22 cellular contexts compared by ENCODE assay signal in genomic region chrX:10006086-10006485, GRCh38. TPM values are rescaled to one million over a fixed set of nuclear protein-coding genes. Genes with fewer than 3 reads are reported as not detected.
DNase-seq lines count a peak whose midpoint lies in the region; ATAC-seq, FAIRE-seq and TF ChIP-seq lines count a peak whose summit lies in the region.
"Had no signal": no experiment of that assay in that cellular context is flagged by ENCODE, and none has a peak within 500 bp of the region (broad histone marks: within the 10 kb centered on the region; RNA-seq: fewer than 3 reads in every experiment).

No MANE protein-coding gene starts in this region.

- H3K4me1 Mint-ChIP-seq in endodermal cell = peaks cover 18% of the 10 kb centered on the region

- peaks cover 61% of the 10 kb centered on the region for H3K9me3 Mint-ChIP-seq in endodermal cell

- H3K27me3 Mint-ChIP-seq in endodermal cell (ENCODE audit: insufficient read depth) = peaks cover 5% of the 10 kb centered on the region
- H3K27me3 Mint-ChIP-seq: CD4-positive, alpha-beta memory T cell had no signal

- H3K9me3 ChIP-seq in HepG2 (ENCODE audit: low read length) (no peaks in the 10 kb centered on the region), right lobe of liver (no peaks in the 10 kb centered on the region), stomach smooth muscle (ENCODE audit: control insufficient read depth in 2 of 2, low read length in 2 of 2) (peaks cover 3 to 4% of the 10 kb centered on the region in 2 donors), endodermal cell (ENCODE audit: control insufficient read depth, low read length) (no peaks in the 10 kb centered on the region)
- H3K9me3 ChIP-seq: BE2C; BLaER1 treated with 17β-estradiol and CSF1 and Interleukin-3, amounts not matched to agents 10 nM and 100 nM had no signal

- no peaks in the 10 kb centered on the region for H3K36me3 ChIP-seq in HepG2 (replicated peaks in 1 of 2; ENCODE audit: control insufficient read depth in 1 of 2, insufficient read depth in 2 of 2, low read length in 2 of 2)
- H3K36me3 ChIP-seq in right lobe of liver = no peaks in the 10 kb centered on the region
- H3K36me3 ChIP-seq in stomach smooth muscle (ENCODE audit: control insufficient read depth in 2 of 2, insufficient read depth in 2 of 2, low read length in 2 of 2) = no peaks in the 10 kb centered on the region
- no peaks in the 10 kb centered on the region for H3K36me3 ChIP-seq in endodermal cell (ENCODE audit: control insufficient read depth, insufficient read depth, low read length)
- H3K36me3 ChIP-seq: BE2C; BLaER1 treated with 17β-estradiol and CSF1 and Interleukin-3, amounts not matched to agents 10 nM and 100 nM had no signal

- CTCF ChIA-PET in HepG2 (lab: Yijun Ruan, JAX; ENCODE audit: low intra/inter-chr PET ratio, low total read pairs) = interaction anchor here (2.5 kb wide), 1 partner anchor 113 kb away, joined by 13 read pairs; no protein-coding TSS in a partner anchor

- FAIRE-seq in HepG2 (lab: Jason Lieb, UNC) = no peak
- FAIRE-seq: A204.1, G401.6, GM12892 had no signal

- H3K27ac Mint-ChIP-seq in endodermal cell = no peak overlapping the region
- H3K27ac Mint-ChIP-seq: CD4-positive, alpha-beta memory T cell; GM23338 had no signal

- peak overlapping the region; percentile 74 for H3K4me2 ChIP-seq in HepG2 (ENCODE audit: low read depth, low read length)
- H3K4me2 ChIP-seq: BLaER1 treated with 17β-estradiol and CSF1 and Interleukin-3, amounts not matched to agents 10 nM and 100 nM; GM23338 had no signal

- H3K4me3 ChIP-seq in HepG2 (replicated peaks in 1 of 3; ENCODE audit: insufficient read depth in 1 of 3, low read depth in 2 of 3, low read length in 3 of 3) (0 out of 6 replicates have a peak overlapping the region, but pooled peaks of 1 of the 3 experiments have one; percentile 33), right lobe of liver (no peak overlapping the region), stomach smooth muscle (ENCODE audit: low read length in 2 of 2) (no peak overlapping the region), endodermal cell (ENCODE audit: low read length) (no peak overlapping the region)
- H3K4me3 ChIP-seq: BLaER1 treated with 17β-estradiol and CSF1 and Interleukin-3, amounts not matched to agents 10 nM and 100 nM; GM23338 had no signal

- BruUV-seq in HepG2 (replicated peaks; lab: Mats Ljungman, UMichigan) = no TSS peak

- H2AFZ ChIP-seq in HepG2 (ENCODE audit: low read length) = no peak overlapping the region
- H2AFZ ChIP-seq: GM23338 had no signal

- no peaks in the 10 kb centered on the region for H4K20me1 ChIP-seq in HepG2 (ENCODE audit: insufficient read depth, low read length)
- H4K20me1 ChIP-seq: BLaER1 treated with 17β-estradiol and CSF1 and Interleukin-3, amounts not matched to agents 10 nM and 100 nM had no signal

- DNase-seq in HepG2 (ENCODE audit: low spot score) (no peak), right lobe of liver (no peak), iris pigment epithelial cell (ENCODE audit: low read depth) (peak; percentile 62), endodermal cell (no peak)
- DNase-seq: ACHN; AML-193; BE2C; CD4-positive, alpha-beta memory T cell; COR-L47; DMS153; DND-41; H9 had no signal

- TF ChIP-seq CTCF in HepG2 (CRISPR knock-in tag; IDR thresholded peaks at IDR 0.05) (no peak), right lobe of liver (IDR thresholded peaks at IDR 0.05) (no peak), endodermal cell (conservative IDR thresholded peaks at IDR 0.05) (no peak)

- POLR2A ChIA-PET in HepG2 (lab: Yijun Ruan, JAX) = no interaction called here

- no peak for TF ChIP-seq EP300 in HepG2 (IDR thresholded peaks at IDR 0.05; ENCODE audit: low read depth in 2 of 2, low read length in 2 of 2)
- TF ChIP-seq EP300 in HepG2 (CRISPR knock-in tag; IDR thresholded peaks at IDR 0.05; ENCODE audit: borderline replicate concordance) = no peak

- WGBS in HepG2 (ENCODE audit: low lambda C conversion rate) = 54% methylated on average over 8 of the region's 8 CpGs
- whole genome bisulfite sequencing in right lobe of liver (ENCODE audit: insufficient coverage, low coverage, low lambda C conversion rate, missing lambda C conversion rate) = 72% methylated on average over 7 of the region's 8 CpGs
- WGBS in endodermal cell (ENCODE audit: insufficient coverage in 1 of 2, insufficient read length in 1 of 2), 2 experiments = 90% methylated on average over 7 of the region's 8 CpGs; no CpG with 5 or more reads in 1 of the 2 experiments

- no peaks in the 10 kb centered on the region for H3K36me3 Mint-ChIP-seq in endodermal cell (ENCODE audit: low read depth)
- H3K36me3 Mint-ChIP-seq: CD4-positive, alpha-beta memory T cell had no signal

- H3K9ac ChIP-seq in HepG2 (ENCODE audit: insufficient read depth, low read depth, low read length) (no peak overlapping the region), stomach smooth muscle (ENCODE audit: low read length in 2 of 2) (no peak overlapping the region), endodermal cell (ENCODE audit: extremely low read depth, low read length, poor library complexity, severe bottlenecking) (no peak overlapping the region)
- H3K9ac ChIP-seq: BLaER1 treated with 17β-estradiol and CSF1 and Interleukin-3, amounts not matched to agents 10 nM and 100 nM had no signal

- in situ Hi-C loops in HepG2 (cut with HindIII; ENCODE audit: extremely low pct_ligation_motif_present, low pct_unique_long_range_greater_than_20kb) = no loop called here

- no peak overlapping the region for H3K4me3 Mint-ChIP-seq in endodermal cell
- H3K4me3 Mint-ChIP-seq: CD4-positive, alpha-beta memory T cell; GM23338; H9 had no signal

- TF ChIP-seq POLR2A in HepG2 (IDR thresholded peaks at IDR 0.05; ENCODE audit: insufficient read depth in 1 of 2, low read depth in 2 of 2, low read length in 2 of 2) = no peak
- TF ChIP-seq POLR2A in right lobe of liver (IDR thresholded peaks at IDR 0.05) = no peak

- no peak overlapping the region for H3K27ac ChIP-seq in HepG2 (ENCODE audit: extremely low read length, insufficient read depth, low read length)
- H3K27ac ChIP-seq in right lobe of liver = no peak overlapping the region
- H3K27ac ChIP-seq in stomach smooth muscle (ENCODE audit: low read length) = peak overlapping the region; percentile 53
- no peak overlapping the region for H3K27ac ChIP-seq in endodermal cell (ENCODE audit: low read depth, low read length)
- H3K27ac ChIP-seq: 22Rv1; BLaER1 treated with 17β-estradiol and CSF1 and Interleukin-3, amounts not matched to agents 10 nM and 100 nM had no signal

- no peaks in the 10 kb centered on the region for H3K27me3 ChIP-seq in HepG2 (ENCODE audit: control insufficient read depth in 1 of 2, insufficient read depth in 2 of 2, low read length in 2 of 2)
- no peaks in the 10 kb centered on the region for H3K27me3 ChIP-seq in right lobe of liver
- H3K27me3 ChIP-seq in stomach smooth muscle (ENCODE audit: control insufficient read depth in 1 of 2, insufficient read depth in 2 of 2, low read length in 2 of 2) = peaks cover 0 to 2% of the 10 kb centered on the region in 2 donors
- H3K27me3 ChIP-seq in endodermal cell (ENCODE audit: control insufficient read depth, insufficient read depth, low read length, poor library complexity, severe bottlenecking) = no peaks in the 10 kb centered on the region
- H3K27me3 ChIP-seq: BE2C; BLaER1 treated with 17β-estradiol and CSF1 and Interleukin-3, amounts not matched to agents 10 nM and 100 nM had no signal

- intact Hi-C loops in HepG2 (cut with micrococcal nuclease; ENCODE audit: unreplicated experiment) = loop anchor here (2.0 kb wide), 1 partner anchor 95 kb away; no protein-coding TSS in a partner anchor
- intact Hi-C loops in right lobe of liver (cut with DNase I) = no loop called here

- H3K79me2 ChIP-seq in HepG2 (ENCODE audit: insufficient read depth, low read length) = no peaks in the 10 kb centered on the region

- ATAC-seq in HepG2 = no peak
- no peak for ATAC-seq in right lobe of liver
- ATAC-seq in GM18867 (IDR thresholded peaks at IDR 0.05; ENCODE audit: unreplicated experiment) = no peak
- ATAC-seq: GM23338, HCT116 had no signal

- H3K4me1 ChIP-seq in HepG2 (ENCODE audit: insufficient read depth, low read length) (peaks cover 60% of the 10 kb centered on the region), right lobe of liver (no peaks in the 10 kb centered on the region), stomach smooth muscle (ENCODE audit: control insufficient read depth, insufficient read depth, low read length) (peaks cover 6% of the 10 kb centered on the region), endodermal cell (ENCODE audit: control insufficient read depth, insufficient read depth, low read length) (no peaks in the 10 kb centered on the region)
- H3K4me1 ChIP-seq: BE2C had no signal

- no peak for TF ChIP-seq RAD21 in HepG2 (CRISPR knock-in tag; IDR thresholded peaks at IDR 0.05)

TF ChIP-seq in HepG2, 621 proteins besides CTCF, POLR2A, EP300 and RAD21 (continues in another document):
- TF ChIP-seq SRF (IDR thresholded peaks at IDR 0.05; ENCODE audit: low read depth, low read length) (no peak), MAFF (IDR thresholded peaks at IDR 0.05; ENCODE audit: low read depth, low read length) (no peak)

RNA-seq across cellular contexts. Expression of gene CLDN34, which starts 38.9 kb away (rescaled TPM):
- 0.21 TPM in 1 of 2 replicates, not detected in the other for total RNA-seq in HepG2 (2016; rRNA removed; fragmentation: Illumina TruSeq; extraction: Trizol)
- not detected in 2 replicates for total RNA-seq in HepG2 (2016; cell fraction: cytosol; rRNA removed; fragmentation: Illumina TruSeq; extraction: Trizol; ENCODE audit: low read depth)
- total RNA-seq in HepG2 (2016; cell fraction: insoluble cytoplasmic fraction; rRNA removed; fragmentation: Illumina TruSeq; extraction: Trizol) = not detected in 2 replicates
- not detected in 2 replicates for total RNA-seq in HepG2 (2016; cell fraction: membrane; rRNA removed; fragmentation: Illumina TruSeq; extraction: Trizol)
- total RNA-seq in HepG2 (2016; cell fraction: nucleus; rRNA removed; fragmentation: Illumina TruSeq; extraction: Trizol) = not detected in 2 replicates
- polyA plus RNA-seq in HepG2 (2011; rRNA removed) = not detected in 2 replicates
- not detected in 2 replicates for polyA plus RNA-seq in HepG2 (2011; cell fraction: cytosol; rRNA removed)
- 0.18 and 0.19 TPM in 2 replicates for polyA plus RNA-seq in HepG2 (2011; cell fraction: nucleus; rRNA removed)
- not detected in 2 replicates for polyA plus RNA-seq in HepG2 (2012)
- polyA plus RNA-seq in HepG2 (2016; cell fraction: cytosol; fragmentation: Illumina TruSeq; extraction: Trizol; ENCODE audit: low read depth) = not detected in 2 replicates
- not detected in 2 replicates for polyA plus RNA-seq in HepG2 (2016; cell fraction: insoluble cytoplasmic fraction; fragmentation: Illumina TruSeq; extraction: Trizol; ENCODE audit: low read depth)
- not detected in 2 replicates for polyA plus RNA-seq in HepG2 (2016; cell fraction: membrane; fragmentation: Illumina TruSeq; extraction: Trizol; ENCODE audit: low read depth)
- polyA plus RNA-seq in HepG2 (2016; cell fraction: nucleus; fragmentation: Illumina TruSeq; extraction: Trizol; ENCODE audit: insufficient read depth, low read depth) = not detected in 2 replicates
- not detected in 2 replicates for polyA minus RNA-seq in HepG2 (2011; rRNA and poly(A)+ RNA removed; ENCODE audit: low replicate concordance)
- not detected in 2 replicates for polyA minus RNA-seq in HepG2 (2011; cell fraction: cytosol; rRNA and poly(A)+ RNA removed)
- 0.62 and 1.0 TPM in 2 replicates for polyA minus RNA-seq in HepG2 (2011; cell fraction: nucleus; rRNA and poly(A)+ RNA removed)
- under 1 TPM in 2 of 6 experiments, not detected in 4; 0.22 to 0.39 TPM for total RNA-seq in right lobe of liver
- under 1 TPM in 1 of 2 donors, not detected in 1; 0.35 TPM for total RNA-seq in endodermal cell
- polyA plus RNA-seq in endodermal cell (2013, experiment 1 of 2) = not detected
- polyA plus RNA-seq in endodermal cell (2013, experiment 2 of 2) = not detected
- total RNA-seq: CD4-positive, alpha-beta memory T cell; GM23338; H4 had no signal
- polyA plus RNA-seq: CD4-positive, alpha-beta memory T cell; GM23338 had no signal
